16 cellular contexts compared by ENCODE assay signal in the genomic region with DNA sequence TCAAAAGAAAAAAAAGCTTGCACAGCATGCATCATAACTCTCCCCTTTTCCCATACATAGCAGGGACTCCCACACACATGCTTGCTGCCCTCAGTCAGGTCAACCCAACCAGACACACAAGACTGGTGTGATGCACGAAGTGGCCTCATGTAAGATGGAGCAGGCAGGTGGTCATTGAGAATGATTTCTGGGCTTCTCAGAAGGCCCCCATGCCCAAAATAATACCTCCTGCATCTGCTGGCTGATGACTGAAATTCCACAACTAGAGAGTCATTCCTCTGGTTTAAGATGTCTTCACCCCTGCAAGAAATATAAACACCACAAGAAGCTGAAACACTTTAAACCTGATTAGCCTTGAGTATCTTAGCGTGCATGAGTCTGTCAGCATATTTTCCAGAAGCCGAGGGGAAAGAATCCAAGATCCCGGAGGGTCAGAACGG.
A peak's percentile ranks its signal among the peaks of the same experiment; 100 is the strongest.
DNase-seq lines count a peak whose midpoint lies in the region; ATAC-seq, FAIRE-seq and TF ChIP-seq lines count a peak whose summit lies in the region.
"Had no signal": no experiment of that assay in that cellular context is flagged by ENCODE, and none has a peak within 500 bp of the region (broad histone marks: within the 10 kb centered on the region; RNA-seq: fewer than 3 reads in every experiment).

No MANE protein-coding gene starts in this region.

- no peak for TF ChIP-seq EP300 in gastroesophageal sphincter (IDR thresholded peaks at IDR 0.05)

- no peak for ATAC-seq in GM18861 (IDR thresholded peaks at IDR 0.05; ENCODE audit: unreplicated experiment)
- no peak for ATAC-seq in gastroesophageal sphincter
- ATAC-seq: esophagus mucosa; naive thymus-derived CD8-positive, alpha-beta T cell had no signal

- no peaks in the 10 kb centered on the region for H3K27me3 ChIP-seq in gastroesophageal sphincter
- H3K27me3 ChIP-seq: testis had no signal

- H3K4me1 ChIP-seq in gastroesophageal sphincter, result peaks cover 0 to 45% (median 14%) of the 10 kb centered on the region in 3 donors
- H3K4me1 ChIP-seq: testis had no signal

- H3K27ac ChIP-seq in 22Rv1 (peak overlapping the region; percentile 98), gastroesophageal sphincter (peak overlapping the region in 1 of 4 donors; percentile 3)
- H3K27ac ChIP-seq: testis had no signal

- 25 to 33% methylated on average over 3 to 5 of the region's 5 CpGs for WGBS in gastroesophageal sphincter (ENCODE audit: low coverage in 1 of 2), 2 donors

- TF ChIP-seq CTCF in 22Rv1 (IDR thresholded peaks at IDR 0.05) (no peak), astrocyte of the spinal cord (IDR thresholded peaks at IDR 0.05; ENCODE audit: low read depth, low read length) (no peak), gastroesophageal sphincter (IDR thresholded peaks at IDR 0.05) (no peak)

- TF ChIP-seq POLR2A in H54 (IDR thresholded peaks at IDR 0.05; ENCODE audit: low read depth, low read length) (no peak), gastroesophageal sphincter (IDR thresholded peaks at IDR 0.05) (no peak)

- FAIRE-seq in H54 (lab: Jason Lieb, UNC), result no peak
- FAIRE-seq: islet of Langerhans had no signal

- no peaks in the 10 kb centered on the region for H3K9me3 ChIP-seq in gastroesophageal sphincter
- H3K9me3 ChIP-seq: testis had no signal

- peaks cover 0 to 13% of the 10 kb centered on the region in 2 donors for H3K36me3 ChIP-seq in gastroesophageal sphincter

- H3K4me3 ChIP-seq in astrocyte of the spinal cord (ENCODE audit: low read depth, low read length) (no peak overlapping the region), gastroesophageal sphincter (no peak overlapping the region)
- H3K4me3 ChIP-seq: testis had no signal

- DNase-seq in H54 (ENCODE audit: insufficient read length, low spot score) (peak; percentile 22), astrocyte of the spinal cord (ENCODE audit: low read depth, low spot score) (peak; percentile 96), kidney tubule cell (ENCODE audit: low spot score) (peak; percentile 64), NCI-H187 treated with DMSO at 0.1 percent for 48 hours (lab: John Stamatoyannopoulos, UW) (no peak), NCI-H1930 (lab: John Stamatoyannopoulos, UW) (no peak)
- DNase-seq: activated CD4-positive, alpha-beta T cell treated with anti-CD3 and anti-CD28 coated beads, Interleukin-2, amount 10 ng/mL, durations not matched to agents 24 days and 14 days; activated gamma-delta T cell; cerebellar nuclear complex; DND-41; naive thymus-derived CD8-positive, alpha-beta T cell; testis had no signal

- in situ Hi-C loops in astrocyte of the spinal cord (cut with HindIII; ENCODE audit: low sequenced_read_pairs), result no loop called here

Comparison
In these comparisons a context has a peak if more than half of its experiments do, and no peak if none do; other contexts are left out.
1. DNase-seq: peak in H54 (single experiment), astrocyte of the spinal cord (single experiment) and kidney tubule cell (single experiment); none in NCI-H187 treated with DMSO at 0.1 percent for 48 hours (single experiment) and NCI-H1930 (0 of 2).